1 cellular context compared by ENCODE assay signal in genomic region chr16:2912330-2913199, GRCh38.
TF ChIP-seq lines count a peak whose summit lies in the region.

No MANE protein-coding gene starts in this region.

TF ChIP-seq in IMR-90, 13 proteins besides CTCF, POLR2A, EP300 and RAD21:
- no peak for TF ChIP-seq MAFK (IDR thresholded peaks at IDR 0.05; ENCODE audit: low read depth, low read length)
- TF ChIP-seq USF2 (IDR thresholded peaks at IDR 0.05; ENCODE audit: low read depth, low read length), result peak; percentile 43; the same call in 1 of the 2 replicates
- TF ChIP-seq MXI1 (IDR thresholded peaks at IDR 0.05; ENCODE audit: borderline replicate concordance, low read depth, low read length), result peak; percentile 48; the same call in 1 of the 2 replicates
- no peak for TF ChIP-seq RFX5 (IDR thresholded peaks at IDR 0.05; ENCODE audit: low read depth, low read length)
